In genomic region chr20:50280851-50281655, GRCh38 we compare ENCODE assay signal across 15 cellular contexts.
"Had no signal": no experiment of that assay in that cellular context is flagged by ENCODE, and none has a peak within 500 bp of the region (broad histone marks: within the 10 kb centered on the region; RNA-seq: fewer than 3 reads in every experiment).

No MANE protein-coding gene starts in this region.

- H3K4me3 Mint-ChIP-seq: activated B cell treated with CpG ODN at 0.5 μM for 24 hours; activated CD8-positive, alpha-beta T cell treated with anti-CD3 and anti-CD28 coated beads for 36 hours; activated naive CD4-positive, alpha-beta T cell treated with anti-CD3 and anti-CD28 coated beads, Interleukin-2, amount 50 U/mL, for 24 hours; natural killer cell treated with Interleukin-12 subunit alpha and Interleukin-12 subunit beta and Interleukin-15 and Interleukin-18, amount 100 ng/mL, for 72 hours; stimulated activated effector memory CD8-positive, alpha-beta T cell treated with anti-CD3 and anti-CD28 coated beads, Interleukin-12 subunit alpha, Interleukin-12 subunit beta, amount 100 ng/mL, for 72 hours had no signal

- H3K9me3 ChIP-seq: adrenal gland had no signal

- H3K4me1 Mint-ChIP-seq: activated naive CD4-positive, alpha-beta T cell treated with anti-CD3 and anti-CD28 coated beads, Interleukin-2, amount 50 U/mL, for 24 hours had no signal

- H3K36me3 Mint-ChIP-seq: activated naive CD4-positive, alpha-beta T cell treated with anti-CD3 and anti-CD28 coated beads, Interleukin-2, amount 50 U/mL, for 24 hours; natural killer cell treated with Interleukin-12 subunit alpha and Interleukin-12 subunit beta and Interleukin-15 and Interleukin-18, amount 100 ng/mL, for 72 hours had no signal

- H3K9me3 Mint-ChIP-seq: activated B cell treated with CpG ODN at 0.5 μM for 24 hours; activated CD8-positive, alpha-beta T cell treated with anti-CD3 and anti-CD28 coated beads for 36 hours; activated naive CD4-positive, alpha-beta T cell treated with anti-CD3 and anti-CD28 coated beads, Interleukin-2, amount 50 U/mL, for 24 hours; natural killer cell treated with Interleukin-12 subunit alpha and Interleukin-12 subunit beta and Interleukin-15 and Interleukin-18, amount 100 ng/mL, for 72 hours; stimulated activated effector memory CD8-positive, alpha-beta T cell treated with anti-CD3 and anti-CD28 coated beads, Interleukin-12 subunit alpha, Interleukin-12 subunit beta, amount 100 ng/mL, for 72 hours had no signal

- H3K27ac Mint-ChIP-seq: activated B cell treated with CpG ODN at 0.5 μM for 24 hours; activated CD8-positive, alpha-beta T cell treated with anti-CD3 and anti-CD28 coated beads for 36 hours; activated naive CD4-positive, alpha-beta T cell treated with anti-CD3 and anti-CD28 coated beads, Interleukin-2, amount 50 U/mL, for 24 hours; stimulated activated effector memory CD8-positive, alpha-beta T cell treated with anti-CD3 and anti-CD28 coated beads, Interleukin-12 subunit alpha, Interleukin-12 subunit beta, amount 100 ng/mL, for 72 hours had no signal

- H3K27ac ChIP-seq: dorsolateral prefrontal cortex had no signal

- H3K4me3 ChIP-seq: adrenal gland, dorsolateral prefrontal cortex had no signal

- H3K27me3 ChIP-seq: adrenal gland, dorsolateral prefrontal cortex had no signal

- ATAC-seq: esophagus mucosa; natural killer cell treated with Interleukin-12 subunit alpha and Interleukin-12 subunit beta and Interleukin-15 and Interleukin-18, amount 100 ng/mL, for 72 hours; stimulated activated effector memory CD8-positive, alpha-beta T cell treated with anti-CD3 and anti-CD28 coated beads, Interleukin-12 subunit alpha, Interleukin-12 subunit beta, amount 100 ng/mL, for 72 hours had no signal

- FAIRE-seq: endometrium had no signal

- DNase-seq: activated B cell treated with CpG ODN at 0.5 μM for 24 hours; activated CD8-positive, alpha-beta memory T cell treated with anti-CD3 and anti-CD28 coated beads, Interleukin-2, amount 50 U/mL, for 4 hours; activated CD8-positive, alpha-beta T cell treated with anti-CD3 and anti-CD28 coated beads for 36 hours; activated effector memory CD4-positive, alpha-beta T cell treated with anti-CD3 and anti-CD28 coated beads, Interleukin-2, amount 50 U/mL, for 16 hours; dorsolateral prefrontal cortex; hypothalamus; kidney glomerular epithelial cell; stimulated activated CD4-positive, alpha-beta T cell treated with anti-CD3 and anti-CD28 coated beads, Interleukin-12 subunit alpha, Interleukin-12 subunit beta, amount 100 ng/mL, for 4 hours; T-helper 2 cell had no signal

- H3K36me3 ChIP-seq: adrenal gland had no signal
